In the genomic region with DNA sequence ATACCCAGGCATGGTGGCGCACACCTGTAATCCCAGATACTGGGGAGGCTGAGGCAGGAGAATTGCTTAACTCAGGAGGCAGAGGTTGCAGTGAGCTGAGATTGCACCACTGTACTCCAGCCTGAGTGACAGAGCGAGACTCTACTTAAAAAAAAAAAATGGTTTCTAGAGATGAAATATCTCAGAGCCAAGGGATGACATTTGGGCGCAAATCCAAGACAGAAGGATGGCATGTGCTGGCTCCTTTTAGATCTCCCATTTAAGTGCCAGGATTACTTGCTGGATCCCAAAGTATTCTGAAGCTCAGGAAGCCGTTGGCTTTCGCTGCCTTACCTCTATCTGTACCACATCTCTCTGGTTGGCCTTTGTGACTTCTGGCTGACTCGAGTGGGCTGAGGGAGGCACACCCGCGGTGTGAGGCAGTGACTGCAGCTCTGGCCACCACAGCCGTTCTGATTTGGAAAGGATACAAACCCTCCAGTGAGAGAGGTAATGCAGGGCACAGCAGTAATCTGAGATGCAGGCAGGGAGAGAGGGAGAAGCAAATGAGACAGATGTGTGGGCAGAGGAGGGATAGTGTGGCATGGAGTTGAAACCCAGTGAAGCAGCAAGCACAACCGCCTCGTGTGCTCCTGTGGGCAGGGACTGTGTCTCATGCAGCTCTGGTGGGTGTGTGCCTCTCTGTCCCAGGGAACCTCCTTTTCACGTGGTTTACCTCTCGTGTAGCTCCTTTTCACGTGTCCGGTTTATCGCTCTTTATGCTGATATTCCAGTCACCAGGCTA, we compare ENCODE assay signal across 1 cellular context.
A peak's percentile ranks its signal among the peaks of the same experiment; 100 is the strongest.
TF ChIP-seq lines count a peak whose summit lies in the region.

No MANE protein-coding gene starts in this region.

TF ChIP-seq in HepG2, 621 proteins besides CTCF, POLR2A, EP300 and RAD21:
- no peak for TF ChIP-seq ZNF75D (CRISPR knock-in tag; IDR thresholded peaks at IDR 0.05; ENCODE audit: borderline replicate concordance)
- TF ChIP-seq, protein P1, sequence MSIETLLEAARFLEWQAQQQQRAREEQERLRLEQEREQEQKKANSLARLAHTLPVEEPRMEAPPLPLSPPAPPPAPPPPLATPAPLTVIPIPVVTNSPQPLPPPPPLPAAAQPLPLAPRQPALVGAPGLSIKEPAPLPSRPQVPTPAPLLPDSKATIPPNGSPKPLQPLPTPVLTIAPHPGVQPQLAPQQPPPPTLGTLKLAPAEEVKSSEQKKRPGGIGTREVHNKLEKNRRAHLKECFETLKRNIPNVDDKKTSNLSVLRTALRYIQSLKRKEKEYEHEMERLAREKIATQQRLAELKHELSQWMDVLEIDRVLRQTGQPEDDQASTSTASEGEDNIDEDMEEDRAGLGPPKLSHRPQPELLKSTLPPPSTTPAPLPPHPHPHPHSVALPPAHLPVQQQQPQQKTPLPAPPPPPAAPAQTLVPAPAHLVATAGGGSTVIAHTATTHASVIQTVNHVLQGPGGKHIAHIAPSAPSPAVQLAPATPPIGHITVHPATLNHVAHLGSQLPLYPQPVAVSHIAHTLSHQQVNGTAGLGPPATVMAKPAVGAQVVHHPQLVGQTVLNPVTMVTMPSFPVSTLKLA (IDR thresholded peaks at IDR 0.05): 0 out of 2 replicates have a peak, but pooled peaks have one; percentile 20
